1 cellular context compared by ENCODE assay signal in the genomic region with DNA sequence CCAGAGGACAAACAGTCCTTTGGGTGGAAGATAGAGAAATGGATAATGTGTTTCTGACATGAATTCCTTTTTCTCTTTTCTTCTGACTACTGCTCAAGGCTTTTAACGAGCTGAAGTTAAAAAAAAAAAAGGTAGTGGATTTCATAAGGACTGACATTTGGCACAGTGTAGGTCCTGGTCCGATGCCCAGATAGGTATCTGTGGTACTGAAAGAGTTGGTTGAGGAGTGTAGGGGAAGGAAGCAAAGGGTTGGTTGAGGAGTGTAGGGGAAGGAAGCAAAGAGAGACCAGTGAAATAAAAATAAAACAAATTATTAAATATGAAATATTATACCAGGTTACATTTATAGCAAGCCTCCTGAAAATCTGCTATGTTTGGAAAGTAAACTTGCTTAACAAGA.
TF ChIP-seq lines count a peak whose summit lies in the region.

No MANE protein-coding gene starts in this region.

TF ChIP-seq in GM23338, 12 proteins besides CTCF, POLR2A, EP300 and RAD21 (continued from another document):
- TF ChIP-seq ZNF114 (CRISPR knock-in tag; IDR thresholded peaks at IDR 0.05) (no peak), CREB1 (CRISPR knock-in tag; IDR thresholded peaks at IDR 0.05; ENCODE audit: low read depth) (no peak), JUNB (IDR thresholded peaks at IDR 0.05; ENCODE audit: unreplicated experiment) (no peak), EZH2phosphoT487 (IDR thresholded peaks at IDR 0.05; ENCODE audit: unreplicated experiment) (no peak), POLR2AphosphoS5 (IDR thresholded peaks at IDR 0.05; ENCODE audit: low read depth) (no peak), EZH2 (IDR thresholded peaks at IDR 0.05; ENCODE audit: low read depth, unreplicated experiment) (no peak), NANOG (IDR thresholded peaks at IDR 0.05; ENCODE audit: borderline replicate concordance) (no peak)
- TF ChIP-seq, protein P1, sequence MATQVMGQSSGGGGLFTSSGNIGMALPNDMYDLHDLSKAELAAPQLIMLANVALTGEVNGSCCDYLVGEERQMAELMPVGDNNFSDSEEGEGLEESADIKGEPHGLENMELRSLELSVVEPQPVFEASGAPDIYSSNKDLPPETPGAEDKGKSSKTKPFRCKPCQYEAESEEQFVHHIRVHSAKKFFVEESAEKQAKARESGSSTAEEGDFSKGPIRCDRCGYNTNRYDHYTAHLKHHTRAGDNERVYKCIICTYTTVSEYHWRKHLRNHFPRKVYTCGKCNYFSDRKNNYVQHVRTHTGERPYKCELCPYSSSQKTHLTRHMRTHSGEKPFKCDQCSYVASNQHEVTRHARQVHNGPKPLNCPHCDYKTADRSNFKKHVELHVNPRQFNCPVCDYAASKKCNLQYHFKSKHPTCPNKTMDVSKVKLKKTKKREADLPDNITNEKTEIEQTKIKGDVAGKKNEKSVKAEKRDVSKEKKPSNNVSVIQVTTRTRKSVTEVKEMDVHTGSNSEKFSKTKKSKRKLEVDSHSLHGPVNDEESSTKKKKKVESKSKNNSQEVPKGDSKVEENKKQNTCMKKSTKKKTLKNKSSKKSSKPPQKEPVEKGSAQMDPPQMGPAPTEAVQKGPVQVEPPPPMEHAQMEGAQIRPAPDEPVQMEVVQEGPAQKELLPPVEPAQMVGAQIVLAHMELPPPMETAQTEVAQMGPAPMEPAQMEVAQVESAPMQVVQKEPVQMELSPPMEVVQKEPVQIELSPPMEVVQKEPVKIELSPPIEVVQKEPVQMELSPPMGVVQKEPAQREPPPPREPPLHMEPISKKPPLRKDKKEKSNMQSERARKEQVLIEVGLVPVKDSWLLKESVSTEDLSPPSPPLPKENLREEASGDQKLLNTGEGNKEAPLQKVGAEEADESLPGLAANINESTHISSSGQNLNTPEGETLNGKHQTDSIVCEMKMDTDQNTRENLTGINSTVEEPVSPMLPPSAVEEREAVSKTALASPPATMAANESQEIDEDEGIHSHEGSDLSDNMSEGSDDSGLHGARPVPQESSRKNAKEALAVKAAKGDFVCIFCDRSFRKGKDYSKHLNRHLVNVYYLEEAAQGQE (IDR thresholded peaks at IDR 0.05; ENCODE audit: unreplicated experiment) = no peak
- TF ChIP-seq, protein P2, sequence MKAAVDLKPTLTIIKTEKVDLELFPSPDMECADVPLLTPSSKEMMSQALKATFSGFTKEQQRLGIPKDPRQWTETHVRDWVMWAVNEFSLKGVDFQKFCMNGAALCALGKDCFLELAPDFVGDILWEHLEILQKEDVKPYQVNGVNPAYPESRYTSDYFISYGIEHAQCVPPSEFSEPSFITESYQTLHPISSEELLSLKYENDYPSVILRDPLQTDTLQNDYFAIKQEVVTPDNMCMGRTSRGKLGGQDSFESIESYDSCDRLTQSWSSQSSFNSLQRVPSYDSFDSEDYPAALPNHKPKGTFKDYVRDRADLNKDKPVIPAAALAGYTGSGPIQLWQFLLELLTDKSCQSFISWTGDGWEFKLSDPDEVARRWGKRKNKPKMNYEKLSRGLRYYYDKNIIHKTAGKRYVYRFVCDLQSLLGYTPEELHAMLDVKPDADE (IDR thresholded peaks at IDR 0.05) = no peak
